8 cellular contexts compared by ENCODE assay signal in genomic region chr3:184017672-184018423, GRCh38. TPM values are rescaled to one million over a fixed set of nuclear protein-coding genes. Genes with fewer than 3 reads are reported as not detected.
DNase-seq lines count a peak whose midpoint lies in the region; ATAC-seq and TF ChIP-seq lines count a peak whose summit lies in the region.

Gene ABCC5, minus strand, starts transcription at chr3:184017884. Its CDS starts 3,492 bp downstream, at chr3:184014392.

- peak within 1 kb of the TSS; percentile 93 for H3K4me2 ChIP-seq in PC-9

- DNase-seq in DMS153 (lab: John Stamatoyannopoulos, UW) (peak; percentile 89), PC-9 (peak; percentile 87 to 94)
- DNase-seq in activated T-cell treated with anti-CD3 and anti-CD28 coated beads, Interleukin-2, amount 50 U/mL, for 1 hour = peak; percentile 82
- DNase-seq in stimulated activated CD8-positive, alpha-beta memory T cell treated with anti-CD3 and anti-CD28 coated beads, Interleukin-7, amount 100 ng/mL, for 4 hours (ENCODE audit: low read depth in 2 of 2) = peak; percentile 71 to 78

- H3F3A ChIP-seq in PC-9 (ENCODE audit: insufficient read depth, low read depth) = peaks cover 10% of the 10 kb centered on the region

- H3K36me3 ChIP-seq in PC-9 (ENCODE audit: low read depth) = peaks cover 18% of the 10 kb centered on the region
- no peaks in the 10 kb centered on the region for H3K36me3 ChIP-seq in muscle layer of duodenum (ENCODE audit: control insufficient read depth in 1 of 2, insufficient read depth in 2 of 2, low read length in 2 of 2)

- no peaks in the 10 kb centered on the region for H4K20me1 ChIP-seq in PC-9 (ENCODE audit: insufficient read depth)

- H3K27ac ChIP-seq in PC-9 (peak within 1 kb of the TSS; percentile 58), muscle layer of duodenum (ENCODE audit: low read length) (peak within 1 kb of the TSS; percentile 53)

- BruUV-seq in PC-9 (replicated peaks; lab: Mats Ljungman, UMichigan) = TSS peak; percentile 90

- CTCF ChIA-PET in PC-9 (lab: Charles Lee) = interaction anchor here (0.6 to 1.4 kb wide), 5 partner anchors 12 to 290 kb away, joined by 3 to 8 read pairs (median 5); no protein-coding TSS in a partner anchor

- H3K9me2 ChIP-seq in PC-9 (ENCODE audit: insufficient read depth) = no peaks in the 10 kb centered on the region

- H3K4me1 ChIP-seq in PC-9 (replicated peaks; ENCODE audit: insufficient read depth) (peaks cover 34% of the 10 kb centered on the region), muscle layer of duodenum (ENCODE audit: control insufficient read depth in 1 of 2, insufficient read depth in 2 of 2, low read length in 2 of 2) (peaks cover 4 to 10% of the 10 kb centered on the region in 2 donors)

- peaks cover 2% of the 10 kb centered on the region; the same call in 1 of the 2 replicates for H3K9me3 ChIP-seq in PC-9 (ENCODE audit: insufficient read depth, low read depth)
- H3K9me3 ChIP-seq in muscle layer of duodenum (ENCODE audit: control insufficient read depth in 1 of 2, low read length in 2 of 2) = no peaks in the 10 kb centered on the region

- TF ChIP-seq RAD21 in Ishikawa (IDR thresholded peaks at IDR 0.05; ENCODE audit: low read depth) = no peak

- intact Hi-C loops in PC-9 (cut with micrococcal nuclease; ENCODE audit: unreplicated experiment) = loop anchor here (1.0 to 5.0 kb wide), 7 partner anchors 12 to 344 kb away; partner anchors contain the start of genes CLCN2 and POLR2H

- H2AFZ ChIP-seq in PC-9 = peak within 1 kb of the TSS; percentile 99

- peaks cover 49% of the 10 kb centered on the region for H3K79me2 ChIP-seq in PC-9 (ENCODE audit: low read depth)

- H3K4me3 ChIP-seq in PC-9 (peak within 1 kb of the TSS; percentile 99), muscle layer of duodenum (ENCODE audit: low read depth in 1 of 2, low read length in 2 of 2) (peak within 1 kb of the TSS; percentile 81 to 100)

- TF ChIP-seq EP300 in Ishikawa (IDR thresholded peaks at IDR 0.05; ENCODE audit: borderline replicate concordance) = no peak

- H3K27me3 ChIP-seq in PC-9 (ENCODE audit: insufficient read depth, low read depth) = no peaks in the 10 kb centered on the region
- no peaks in the 10 kb centered on the region for H3K27me3 ChIP-seq in muscle layer of duodenum (ENCODE audit: low read depth, low read length)

- TF ChIP-seq CTCF in PC-9 (conservative IDR thresholded peaks at IDR 0.05) = peak; percentile 83

- POLR2A ChIA-PET in PC-9 (lab: Charles Lee; ENCODE audit: unreplicated experiment) = interaction anchor here (0.5 to 1.0 kb wide), 6 partner anchors 15 to 1576 kb away, joined by 3 to 8 read pairs (median 4); no protein-coding TSS in a partner anchor

- ATAC-seq in GM21576 (IDR thresholded peaks at IDR 0.05; ENCODE audit: unreplicated experiment) (peak; percentile 98), esophagus mucosa (peak; percentile 95)

TF ChIP-seq in Ishikawa, 13 proteins besides CTCF, POLR2A, EP300 and RAD21:
- TF ChIP-seq FOXM1 (IDR thresholded peaks at IDR 0.05; ENCODE audit: borderline replicate concordance, low read depth) (0 out of 2 replicates have a peak, but pooled peaks have one; percentile 28), CEBPB (IDR thresholded peaks at IDR 0.05) (no peak), CREB1 (IDR thresholded peaks at IDR 0.05; ENCODE audit: low read depth) (no peak), EGR1 (IDR thresholded peaks at IDR 0.05) (peak; percentile 92), NFIC (IDR thresholded peaks at IDR 0.05) (peak; percentile 25; the same call in 1 of the 2 replicates), MAX (IDR thresholded peaks at IDR 0.05) (peak; percentile 94), TCF12 (IDR thresholded peaks at IDR 0.05; ENCODE audit: low read depth) (0 out of 2 replicates have a peak, but pooled peaks have one; percentile 53), ZBTB7A (IDR thresholded peaks at IDR 0.05; ENCODE audit: low read depth) (peak; percentile 48), TAF1 (IDR thresholded peaks at IDR 0.05; ENCODE audit: low read depth) (peak; percentile 72), REST (IDR thresholded peaks at IDR 0.05; ENCODE audit: low read depth) (peak; percentile 32; the same call in 1 of the 2 replicates), USF1 (IDR thresholded peaks at IDR 0.05) (no peak; the same call in 1 of the 2 replicates), TEAD4 (IDR thresholded peaks at IDR 0.05) (peak; percentile 39), YY1 (IDR thresholded peaks at IDR 0.05; ENCODE audit: low read depth) (0 out of 2 replicates have a peak, but pooled peaks have one; percentile 38)

RNA-seq across cellular contexts. Expression of gene ABCC5, which starts in this region (rescaled TPM):
- 133 and 151 TPM in 2 replicates for total RNA-seq in PC-9 (2021)
- 35.8 TPM for total RNA-seq in esophagus mucosa

Comparison
In these comparisons a context has a peak if more than half of its experiments do, and no peak if none do; other contexts are left out.
1. Peak in every context shown above with its lines: DNase-seq, ATAC-seq, H3K4me3 ChIP-seq and H3K27ac ChIP-seq.